8 cellular contexts compared by ENCODE assay signal in genomic region chr3:10192953-10193691, GRCh38. TPM values are rescaled to one million over a fixed set of nuclear protein-coding genes. Genes with fewer than 3 reads are reported as not detected.
DNase-seq lines count a peak whose midpoint lies in the region; ATAC-seq, FAIRE-seq and TF ChIP-seq lines count a peak whose summit lies in the region.

No MANE protein-coding gene starts in this region.

- CTCF ChIA-PET in activated CD4-positive, alpha-beta memory T cell treated with anti-CD3 and anti-CD28 coated beads for 36 hours (lab: Charles Lee) = interaction anchor here (0.9 to 2.6 kb wide), 6 partner anchors 11 to 260 kb away, joined by 3 to 11 read pairs (median 7); partner anchors contain the start of genes CRELD1 and TATDN2

- TF ChIP-seq EP300 in upper lobe of left lung (IDR thresholded peaks at IDR 0.05) = no peak

- H3K4me1 ChIP-seq in upper lobe of left lung = peaks cover 75 to 81% (median 79%) of the 10 kb centered on the region in 4 donors
- H3K4me1 ChIP-seq in small intestine (ENCODE audit: control insufficient read depth in 2 of 2, insufficient read depth in 1 of 2, low read depth in 1 of 2, low read length in 1 of 2) = peaks cover 4 to 22% of the 10 kb centered on the region in 2 donors

- peak overlapping the region; percentile 35 for H3K4me3 Mint-ChIP-seq in activated CD4-positive, alpha-beta memory T cell treated with anti-CD3 and anti-CD28 coated beads for 36 hours
- peak overlapping the region; percentile 72 to 77 for H3K4me3 Mint-ChIP-seq in effector memory CD8-positive, alpha-beta T cell
- H3K4me3 Mint-ChIP-seq in neural crest cell = no peak overlapping the region

- H3K36me3 Mint-ChIP-seq in activated CD4-positive, alpha-beta memory T cell treated with anti-CD3 and anti-CD28 coated beads for 36 hours = no peaks in the 10 kb centered on the region
- H3K36me3 Mint-ChIP-seq in effector memory CD8-positive, alpha-beta T cell (ENCODE audit: insufficient read depth) = peaks cover 13% of the 10 kb centered on the region
- H3K36me3 Mint-ChIP-seq in neural crest cell (ENCODE audit: low read depth) = no peaks in the 10 kb centered on the region

- no peaks in the 10 kb centered on the region for H3K9me3 Mint-ChIP-seq in activated CD4-positive, alpha-beta memory T cell treated with anti-CD3 and anti-CD28 coated beads for 36 hours
- H3K9me3 Mint-ChIP-seq in effector memory CD8-positive, alpha-beta T cell = no peaks in the 10 kb centered on the region
- H3K9me3 Mint-ChIP-seq in neural crest cell = no peaks in the 10 kb centered on the region

- H3K4me3 ChIP-seq in upper lobe of left lung = no peak overlapping the region
- H3K4me3 ChIP-seq in small intestine (ENCODE audit: low read depth in 1 of 2, low read length in 2 of 2) = no peak overlapping the region

- TF ChIP-seq CTCF in neural crest cell (conservative IDR thresholded peaks at IDR 0.05) (no peak), upper lobe of left lung (IDR thresholded peaks at IDR 0.05) (peak in 5 of 6 experiments; percentile 23 to 47 (median 29))

- TF ChIP-seq POLR2A in GM18505 (IDR thresholded peaks at IDR 0.05; ENCODE audit: borderline replicate concordance, extremely low read depth, insufficient read depth, insufficient read length) (no peak), upper lobe of left lung (IDR thresholded peaks at IDR 0.05) (no peak)

- H3K27me3 ChIP-seq in upper lobe of left lung (no peaks in the 10 kb centered on the region), small intestine (ENCODE audit: control insufficient read depth in 2 of 2, insufficient read depth in 2 of 2, low read length in 2 of 2) (no peaks in the 10 kb centered on the region)

- DNase-seq in HT1080 (ENCODE audit: low read depth) = peak; percentile 94
- DNase-seq in activated CD4-positive, alpha-beta memory T cell treated with anti-CD3 and anti-CD28 coated beads for 36 hours = peak; percentile 84
- DNase-seq in effector memory CD8-positive, alpha-beta T cell = peak; percentile 31 to 44 (median 42)
- DNase-seq in neural crest cell (ENCODE audit: low read depth, low spot score) = peak; percentile 10
- DNase-seq in upper lobe of left lung = peak in 1 of 2 donors; percentile 55
- no peak for DNase-seq in NCI-H146 (lab: John Stamatoyannopoulos, UW)
- DNase-seq in small intestine = no peak

- peaks cover 83% of the 10 kb centered on the region for H3K4me1 Mint-ChIP-seq in activated CD4-positive, alpha-beta memory T cell treated with anti-CD3 and anti-CD28 coated beads for 36 hours (ENCODE audit: low read depth)
- peaks cover 58 to 69% of the 10 kb centered on the region in 2 donors for H3K4me1 Mint-ChIP-seq in effector memory CD8-positive, alpha-beta T cell (ENCODE audit: low read depth in 2 of 2)
- peaks cover 19% of the 10 kb centered on the region for H3K4me1 Mint-ChIP-seq in neural crest cell

- no peaks in the 10 kb centered on the region for H3K27me3 Mint-ChIP-seq in activated CD4-positive, alpha-beta memory T cell treated with anti-CD3 and anti-CD28 coated beads for 36 hours
- no peaks in the 10 kb centered on the region for H3K27me3 Mint-ChIP-seq in effector memory CD8-positive, alpha-beta T cell
- H3K27me3 Mint-ChIP-seq in neural crest cell (ENCODE audit: low read depth) = no peaks in the 10 kb centered on the region

- ATAC-seq in GM18505 (IDR thresholded peaks at IDR 0.05; ENCODE audit: unreplicated experiment) (peak; percentile 39), upper lobe of left lung (ENCODE audit: low FRiP score in 2 of 2) (no peak)
- ATAC-seq in effector memory CD8-positive, alpha-beta T cell (replicated peaks) = no peak

- H3K36me3 ChIP-seq in upper lobe of left lung (no peaks in the 10 kb centered on the region), small intestine (ENCODE audit: control insufficient read depth in 2 of 2, insufficient read depth in 2 of 2, low read length in 2 of 2) (no peaks in the 10 kb centered on the region)

- intact Hi-C loops in activated CD4-positive, alpha-beta memory T cell treated with anti-CD3 and anti-CD28 coated beads for 36 hours (cut with micrococcal nuclease) = loop anchor here (1.0 to 5.0 kb wide), 9 partner anchors 10 to 302 kb away; partner anchors contain the start of genes IRAK2, JAGN1, SEC13 and TATDN2

- WGBS in upper lobe of left lung, 2 donors = 65 to 66% methylated on average over 12 of the region's 12 CpGs
- WGBS in small intestine, 3 donors = 73 to 84% (median 79%) methylated on average over 12 of the region's 12 CpGs

- FAIRE-seq in small intestine (lab: Jason Lieb, UNC) = no peak

- peak overlapping the region; percentile 97 for H3K27ac Mint-ChIP-seq in activated CD4-positive, alpha-beta memory T cell treated with anti-CD3 and anti-CD28 coated beads for 36 hours
- H3K27ac Mint-ChIP-seq in effector memory CD8-positive, alpha-beta T cell = peak overlapping the region; percentile 98
- no peak overlapping the region for H3K27ac Mint-ChIP-seq in neural crest cell (ENCODE audit: unreplicated experiment)

- POLR2A ChIA-PET in activated CD4-positive, alpha-beta memory T cell treated with anti-CD3 and anti-CD28 coated beads for 36 hours (lab: Charles Lee) = interaction anchor here (1.2 to 2.4 kb wide), 6 partner anchors 21 to 55 kb away, joined by 6 to 14 read pairs (median 8); partner anchors contain the start of genes TATDN2 and VHL

- H3K9me3 ChIP-seq in upper lobe of left lung (no peaks in the 10 kb centered on the region), small intestine (ENCODE audit: control insufficient read depth, low read depth) (no peaks in the 10 kb centered on the region)

- H3K27ac ChIP-seq in upper lobe of left lung (peak overlapping the region; percentile 83 to 93 (median 90)), small intestine (ENCODE audit: low read depth in 1 of 2, low read length in 1 of 2) (peak overlapping the region in 1 of 2 donors; percentile 92)

RNA-seq across cellular contexts. Expression of gene IRAK2, which starts 28.4 kb away (rescaled TPM):
- total RNA-seq in HT1080 (2014; rRNA removed; shearing (Covaris generic)) = 7.5 and 9.1 TPM in 2 replicates
- 10.6 and 11.9 TPM in 2 replicates for polyA plus RNA-seq in HT1080 (2015; cell fraction: cytosol; rRNA removed)
- 16.5 and 17.8 TPM in 2 replicates for polyA plus RNA-seq in HT1080 (2015; cell fraction: nucleus; rRNA removed)
- total RNA-seq in activated CD4-positive, alpha-beta memory T cell treated with anti-CD3 and anti-CD28 coated beads for 36 hours = 1 to 10 TPM; 7.3 to 8.3 TPM
- total RNA-seq in neural crest cell (0.39 and 0.44 TPM in 2 replicates), upper lobe of left lung (10 to 100 TPM in 1 of 6 donors, 1 to 10 TPM in 5; 3.1 to 10.2 (median 7.1) TPM)
- 1 to 10 TPM; 2.0 to 6.8 (median 4.2) TPM for polyA plus RNA-seq in small intestine

RNA-seq across cellular contexts. Expression of gene VHL, which starts 51.5 kb away (rescaled TPM):
- total RNA-seq in HT1080 (2014; rRNA removed; shearing (Covaris generic)) = 25.3 and 31.6 TPM in 2 replicates
- polyA plus RNA-seq in HT1080 (2015; cell fraction: cytosol; rRNA removed) = 39.0 and 46.1 TPM in 2 replicates
- 49.6 and 56.7 TPM in 2 replicates for polyA plus RNA-seq in HT1080 (2015; cell fraction: nucleus; rRNA removed)
- 10 to 100 TPM; 47.0 to 51.3 TPM for total RNA-seq in activated CD4-positive, alpha-beta memory T cell treated with anti-CD3 and anti-CD28 coated beads for 36 hours
- total RNA-seq in neural crest cell (80.1 and 80.8 TPM in 2 replicates), upper lobe of left lung (10 to 100 TPM; 29.8 to 71.2 (median 41.2) TPM)
- 10 to 100 TPM; 21.9 to 34.0 (median 24.4) TPM for polyA plus RNA-seq in small intestine

RNA-seq across cellular contexts. Expression of gene TATDN2, which starts 55.1 kb away (rescaled TPM):
- total RNA-seq in HT1080 (2014; rRNA removed; shearing (Covaris generic)) = 13.4 and 15.7 TPM in 2 replicates
- polyA plus RNA-seq in HT1080 (2015; cell fraction: cytosol; rRNA removed) = 19.5 and 20.5 TPM in 2 replicates
- 19.0 and 19.2 TPM in 2 replicates for polyA plus RNA-seq in HT1080 (2015; cell fraction: nucleus; rRNA removed)
- 10 to 100 TPM; 36.9 to 39.4 TPM for total RNA-seq in activated CD4-positive, alpha-beta memory T cell treated with anti-CD3 and anti-CD28 coated beads for 36 hours
- total RNA-seq in neural crest cell (40.5 TPM in 2 replicates), upper lobe of left lung (10 to 100 TPM; 20.3 to 34.6 (median 26.0) TPM)
- 10 to 100 TPM; 13.8 to 19.5 (median 15.2) TPM for polyA plus RNA-seq in small intestine

Comparison
In these comparisons a context has a peak if more than half of its experiments do, and no peak if none do; other contexts are left out.
1. DNase-seq: peak in HT1080 (single experiment), activated CD4-positive, alpha-beta memory T cell treated with anti-CD3 and anti-CD28 coated beads for 36 hours (single experiment), effector memory CD8-positive, alpha-beta T cell (3 of 3) and neural crest cell (single experiment); none in NCI-H146 (single experiment) and small intestine (single experiment).